Comparison of ENCODE assay signal across 8 cellular contexts in genomic region chr6:72411872-72412708, GRCh38.
DNase-seq lines count a peak whose midpoint lies in the region; ATAC-seq, FAIRE-seq and TF ChIP-seq lines count a peak whose summit lies in the region.

No MANE protein-coding gene starts in this region.

- FAIRE-seq in TTC549 (lab: Jason Lieb, UNC): peak; percentile 26

- no peaks in the 10 kb centered on the region for H3K27me3 ChIP-seq in body of pancreas
- no peaks in the 10 kb centered on the region for H3K27me3 ChIP-seq in iPS DF 6.9 (ENCODE audit: control insufficient read depth, insufficient read depth, low read length)

- ATAC-seq in GM18520 (IDR thresholded peaks at IDR 0.05; ENCODE audit: unreplicated experiment) (peak; percentile 75), HG03060 (IDR thresholded peaks at IDR 0.05; ENCODE audit: low read depth, unreplicated experiment) (peak; percentile 52), body of pancreas (peak; percentile 89)

- H3K4me1 ChIP-seq in body of pancreas: peaks cover 9% of the 10 kb centered on the region
- H3K4me1 ChIP-seq in iPS DF 6.9 (ENCODE audit: control insufficient read depth, insufficient read depth, low read length): no peaks in the 10 kb centered on the region

- TF ChIP-seq POLR2A in body of pancreas (IDR thresholded peaks at IDR 0.05): no peak

- H3K4me3 ChIP-seq in body of pancreas (no peak overlapping the region), iPS DF 6.9 (ENCODE audit: low read length) (no peak overlapping the region)

- H3K36me3 ChIP-seq in body of pancreas (replicated peaks in 1 of 2; ENCODE audit: insufficient read depth in 1 of 2, low read depth in 2 of 2) (no peaks in the 10 kb centered on the region), iPS DF 6.9 (ENCODE audit: control insufficient read depth, insufficient read depth, low read length) (no peaks in the 10 kb centered on the region)

- WGBS in body of pancreas, 2 donors: 2 to 4% methylated on average over 7 of the region's 7 CpGs
- no CpG with 5 or more reads among the region's 7 CpGs for WGBS in iPS DF 6.9 (ENCODE audit: insufficient coverage, insufficient read length)

- no peak overlapping the region for H3K27ac ChIP-seq in body of pancreas
- H3K27ac ChIP-seq in iPS DF 6.9 (ENCODE audit: low read length): no peak overlapping the region

- H3K9me3 ChIP-seq in body of pancreas: no peaks in the 10 kb centered on the region
- no peaks in the 10 kb centered on the region for H3K9me3 ChIP-seq in iPS DF 6.9 (ENCODE audit: control insufficient read depth, insufficient read depth, low read length)

- DNase-seq in AG08395 (ENCODE audit: low spot score): peak; percentile 85
- peak; percentile 15 for DNase-seq in NCI-H2081 treated with DMSO at 0.1 percent for 48 hours (lab: John Stamatoyannopoulos, UW)
- peak; percentile 68 to 74 (median 73) for DNase-seq in body of pancreas
- DNase-seq in iPS DF 6.9 (ENCODE audit: low read depth, low spot score): peak; percentile 33
- peak; percentile 58 for DNase-seq in stimulated activated CD4-positive, alpha-beta T cell treated with anti-CD3 and anti-CD28 coated beads, Interleukin-12 subunit alpha, Interleukin-12 subunit beta, amount 100 ng/mL, for 4 hours

- intact Hi-C loops in body of pancreas (cut with DNase I): loop anchor here (10.0 kb wide), 1 partner anchor 713 kb away; no protein-coding TSS in a partner anchor

- peak; percentile 100 for TF ChIP-seq CTCF in body of pancreas (IDR thresholded peaks at IDR 0.05)

Comparison
In these comparisons a context has a peak if more than half of its experiments do, and no peak if none do; other contexts are left out.
1. DNase-seq: peak in every context shown above with its lines; median percentile 85 in AG08395; 73 in body of pancreas; 58 in stimulated activated CD4-positive, alpha-beta T cell treated with anti-CD3 and anti-CD28 coated beads, Interleukin-12 subunit alpha, Interleukin-12 subunit beta, amount 100 ng/mL, for 4 hours; 33 in iPS DF 6.9; 15 in NCI-H2081 treated with DMSO at 0.1 percent for 48 hours.